In genomic region chr11:64250875-64251721, GRCh38 we compare ENCODE assay signal across 8 cellular contexts. TPM values are rescaled to one million over a fixed set of nuclear protein-coding genes. Genes with fewer than 3 reads are reported as not detected.
DNase-seq lines count a peak whose midpoint lies in the region; ATAC-seq and TF ChIP-seq lines count a peak whose summit lies in the region.

PLCB3 (plus strand) TSS chr11:64251530; CDS start chr11:64251650, 120 bp downstream.

- peak within 1 kb of the TSS; percentile 89 for H3K27ac ChIP-seq in Panc1 (ENCODE audit: low read length)

- in situ Hi-C loops in Panc1 (cut with HindIII; ENCODE audit: low pct_unique_long_range_greater_than_20kb, low sequenced_read_pairs): no loop called here

- TF ChIP-seq CTCF in GM12872 (IDR thresholded peaks at IDR 0.05; ENCODE audit: insufficient read depth, low read depth, low read length) (peak; percentile 64), Panc1 (IDR thresholded peaks at IDR 0.05) (peak; percentile 97)

- CTCF ChIA-PET in Panc1 (lab: Charles Lee): interaction anchor here (0.8 to 1.8 kb wide), 3 partner anchors 13 to 54 kb away, joined by 3 to 4 read pairs (median 4); no protein-coding TSS in a partner anchor

- POLR2A ChIA-PET in Panc1 (lab: Charles Lee): no interaction called here

- no peaks in the 10 kb centered on the region for H3K9me3 ChIP-seq in Panc1 (ENCODE audit: control insufficient read depth, insufficient read depth, low read depth, low read length)

- ATAC-seq in HG02759 (IDR thresholded peaks at IDR 0.05; ENCODE audit: unreplicated experiment) (peak; percentile 44), Panc1 (peak; percentile 67), GM18861 (IDR thresholded peaks at IDR 0.05; ENCODE audit: unreplicated experiment) (no peak), HG03520 (IDR thresholded peaks at IDR 0.05; ENCODE audit: unreplicated experiment) (no peak)

- no TSS peak for BruUV-seq in Panc1 (replicated peaks; lab: Mats Ljungman, UMichigan)

- H3K4me1 ChIP-seq in Panc1 (ENCODE audit: control insufficient read depth, insufficient read depth, low read length): peaks cover 41% of the 10 kb centered on the region

- intact Hi-C loops in Panc1 (cut with micrococcal nuclease; ENCODE audit: unreplicated experiment): no loop called here

- peak within 1 kb of the TSS; percentile 84 to 90 for H3K4me3 ChIP-seq in Panc1 (ENCODE audit: low read depth in 2 of 2, low read length in 2 of 2)

- 0 out of 2 replicates have a peak, but pooled peaks cover 3% of the 10 kb centered on the region for H3K36me3 ChIP-seq in Panc1 (ENCODE audit: control insufficient read depth, insufficient read depth, low read length)

- no peaks in the 10 kb centered on the region for H3K27me3 ChIP-seq in Panc1 (ENCODE audit: control insufficient read depth, insufficient read depth, low read length)

- no peak for DNase-seq in Panc1 (ENCODE audit: low read depth, low spot score)
- DNase-seq in activated gamma-delta T cell (lab: John Stamatoyannopoulos, UW): peak; percentile 57
- DNase-seq in germinal center (ENCODE audit: low spot score): peak; percentile 88
- DNase-seq in nucleus accumbens (lab: John Stamatoyannopoulos, UW): peak in 30 of 56 donors; percentile 17 to 82 (median 30)

RNA-seq across cellular contexts. Expression of gene PLCB3, which starts in this region (rescaled TPM):
- 41.2 TPM for total RNA-seq in Panc1 (2021; ENCODE audit: unreplicated experiment)
- polyA plus RNA-seq in Panc1 (2012; ENCODE audit: insufficient read length): 55.5 TPM

Comparison
In these comparisons a context has a peak if more than half of its experiments do, and no peak if none do; other contexts are left out.
1. ATAC-seq: peak in HG02759 (single experiment) and Panc1 (single experiment); none in GM18861 (single experiment) and HG03520 (single experiment).